1 cellular context compared by ENCODE assay signal in the genomic region with DNA sequence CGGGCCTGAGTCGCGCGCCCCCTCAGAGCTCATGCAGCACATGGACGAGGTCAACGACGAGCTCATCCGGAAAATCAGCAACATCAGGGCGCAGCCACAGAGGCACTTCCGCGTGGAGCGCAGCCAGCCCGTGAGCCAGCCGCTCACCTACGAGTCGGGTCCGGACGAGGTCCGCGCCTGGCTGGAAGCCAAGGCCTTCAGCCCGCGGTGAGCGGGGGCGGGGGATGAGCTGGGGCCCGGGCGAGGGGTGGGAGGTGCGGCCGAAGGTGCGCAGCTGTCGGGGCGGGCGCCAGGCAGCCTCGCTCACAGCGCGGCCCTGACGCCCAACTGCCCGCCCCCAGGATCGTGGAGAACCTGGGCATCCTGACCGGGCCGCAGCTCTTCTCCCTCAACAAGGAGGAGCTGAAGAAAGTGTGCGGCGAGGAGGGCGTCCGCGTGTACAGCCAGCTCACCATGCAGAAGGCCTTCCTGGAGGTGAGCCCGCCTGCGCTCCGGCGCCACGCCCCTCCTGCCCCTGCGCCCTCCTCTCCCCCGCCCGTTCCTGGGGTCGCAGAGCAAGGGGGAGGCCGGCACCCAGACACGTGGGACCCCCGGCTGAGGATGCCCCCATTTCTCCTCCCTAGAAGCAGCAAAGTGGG.
TF ChIP-seq lines count a peak whose summit lies in the region.

No MANE protein-coding gene starts in this region.

TF ChIP-seq in K562, 482 proteins besides CTCF, POLR2A, EP300 and RAD21 (continues in another document):
- TF ChIP-seq FUS (optimal IDR thresholded peaks at IDR 0.05; ENCODE audit: low read depth, low read length): no peak
- peak; percentile 46; the same call in 1 of the 2 replicates for TF ChIP-seq ZNF175 (CRISPR knock-in tag; IDR thresholded peaks at IDR 0.05; ENCODE audit: low read depth)
- TF ChIP-seq, protein P1, sequence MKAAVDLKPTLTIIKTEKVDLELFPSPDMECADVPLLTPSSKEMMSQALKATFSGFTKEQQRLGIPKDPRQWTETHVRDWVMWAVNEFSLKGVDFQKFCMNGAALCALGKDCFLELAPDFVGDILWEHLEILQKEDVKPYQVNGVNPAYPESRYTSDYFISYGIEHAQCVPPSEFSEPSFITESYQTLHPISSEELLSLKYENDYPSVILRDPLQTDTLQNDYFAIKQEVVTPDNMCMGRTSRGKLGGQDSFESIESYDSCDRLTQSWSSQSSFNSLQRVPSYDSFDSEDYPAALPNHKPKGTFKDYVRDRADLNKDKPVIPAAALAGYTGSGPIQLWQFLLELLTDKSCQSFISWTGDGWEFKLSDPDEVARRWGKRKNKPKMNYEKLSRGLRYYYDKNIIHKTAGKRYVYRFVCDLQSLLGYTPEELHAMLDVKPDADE (conservative IDR thresholded peaks at IDR 0.05; ENCODE audit: control insufficient read depth, low read depth, low read length): peak; percentile 78; the same call in 1 of the 2 replicates
- TF ChIP-seq LCOR (CRISPR knock-in tag; IDR thresholded peaks at IDR 0.05): 0 out of 2 replicates have a peak, but pooled peaks have one; percentile 61
- TF ChIP-seq BMI1 (IDR thresholded peaks at IDR 0.05; ENCODE audit: low read length): no peak
- TF ChIP-seq CEBPG (CRISPR knock-in tag; IDR thresholded peaks at IDR 0.05): no peak
- no peak for TF ChIP-seq CEBPG (tag; conservative IDR thresholded peaks at IDR 0.05 in 1 of 2, IDR thresholded peaks at IDR 0.05 in 1 of 2)
- TF ChIP-seq ZNF584 (CRISPR knock-in tag; IDR thresholded peaks at IDR 0.05; ENCODE audit: low read depth): 0 out of 2 replicates have a peak, but pooled peaks have one; percentile 26
- peak; percentile 67 for TF ChIP-seq RBFOX2 (IDR thresholded peaks at IDR 0.05; ENCODE audit: low read depth, low read length)
- peak; percentile 66; the same call in 1 of the 2 replicates for TF ChIP-seq KLF13 (tag; IDR thresholded peaks at IDR 0.05; ENCODE audit: borderline replicate concordance, low read depth)
- 0 out of 4 replicates have a peak, but pooled peaks of 1 of the 2 experiments have one; percentile 47 for TF ChIP-seq HDAC1 (IDR thresholded peaks at IDR 0.05)
- TF ChIP-seq POLR2G (IDR thresholded peaks at IDR 0.05; ENCODE audit: low read depth, low read length): peak; percentile 80
- 0 out of 2 replicates have a peak, but pooled peaks have one; percentile 5 for TF ChIP-seq JUND (IDR thresholded peaks at IDR 0.05; ENCODE audit: borderline replicate concordance, low read depth, low read length)
- TF ChIP-seq JUND (tag; IDR thresholded peaks at IDR 0.05; ENCODE audit: borderline replicate concordance, low read depth, low read length): no peak
- peak; percentile 32 for TF ChIP-seq DACH1 (IDR thresholded peaks at IDR 0.05; ENCODE audit: partially characterized antibody)
- TF ChIP-seq ZNF699 (CRISPR knock-in tag; IDR thresholded peaks at IDR 0.05; ENCODE audit: insufficient replicate concordance): no peak
- TF ChIP-seq, protein P2, sequence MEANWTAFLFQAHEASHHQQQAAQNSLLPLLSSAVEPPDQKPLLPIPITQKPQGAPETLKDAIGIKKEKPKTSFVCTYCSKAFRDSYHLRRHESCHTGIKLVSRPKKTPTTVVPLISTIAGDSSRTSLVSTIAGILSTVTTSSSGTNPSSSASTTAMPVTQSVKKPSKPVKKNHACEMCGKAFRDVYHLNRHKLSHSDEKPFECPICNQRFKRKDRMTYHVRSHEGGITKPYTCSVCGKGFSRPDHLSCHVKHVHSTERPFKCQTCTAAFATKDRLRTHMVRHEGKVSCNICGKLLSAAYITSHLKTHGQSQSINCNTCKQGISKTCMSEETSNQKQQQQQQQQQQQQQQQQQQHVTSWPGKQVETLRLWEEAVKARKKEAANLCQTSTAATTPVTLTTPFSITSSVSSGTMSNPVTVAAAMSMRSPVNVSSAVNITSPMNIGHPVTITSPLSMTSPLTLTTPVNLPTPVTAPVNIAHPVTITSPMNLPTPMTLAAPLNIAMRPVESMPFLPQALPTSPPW (CRISPR knock-in tag; IDR thresholded peaks at IDR 0.05): peak; percentile 67
- TF ChIP-seq ZBTB7A (IDR thresholded peaks at IDR 0.05; ENCODE audit: borderline replicate concordance, control insufficient read depth, low read depth, low read length): peak; percentile 71; the same call in 1 of the 2 replicates
- TF ChIP-seq L3MBTL2 (IDR thresholded peaks at IDR 0.05): peak; percentile 78
- TF ChIP-seq HMGN3 (IDR thresholded peaks at IDR 0.05; ENCODE audit: borderline replicate concordance, extremely low read depth, insufficient read length, low read depth, low read length): peak; percentile 15
- TF ChIP-seq, protein P3, sequence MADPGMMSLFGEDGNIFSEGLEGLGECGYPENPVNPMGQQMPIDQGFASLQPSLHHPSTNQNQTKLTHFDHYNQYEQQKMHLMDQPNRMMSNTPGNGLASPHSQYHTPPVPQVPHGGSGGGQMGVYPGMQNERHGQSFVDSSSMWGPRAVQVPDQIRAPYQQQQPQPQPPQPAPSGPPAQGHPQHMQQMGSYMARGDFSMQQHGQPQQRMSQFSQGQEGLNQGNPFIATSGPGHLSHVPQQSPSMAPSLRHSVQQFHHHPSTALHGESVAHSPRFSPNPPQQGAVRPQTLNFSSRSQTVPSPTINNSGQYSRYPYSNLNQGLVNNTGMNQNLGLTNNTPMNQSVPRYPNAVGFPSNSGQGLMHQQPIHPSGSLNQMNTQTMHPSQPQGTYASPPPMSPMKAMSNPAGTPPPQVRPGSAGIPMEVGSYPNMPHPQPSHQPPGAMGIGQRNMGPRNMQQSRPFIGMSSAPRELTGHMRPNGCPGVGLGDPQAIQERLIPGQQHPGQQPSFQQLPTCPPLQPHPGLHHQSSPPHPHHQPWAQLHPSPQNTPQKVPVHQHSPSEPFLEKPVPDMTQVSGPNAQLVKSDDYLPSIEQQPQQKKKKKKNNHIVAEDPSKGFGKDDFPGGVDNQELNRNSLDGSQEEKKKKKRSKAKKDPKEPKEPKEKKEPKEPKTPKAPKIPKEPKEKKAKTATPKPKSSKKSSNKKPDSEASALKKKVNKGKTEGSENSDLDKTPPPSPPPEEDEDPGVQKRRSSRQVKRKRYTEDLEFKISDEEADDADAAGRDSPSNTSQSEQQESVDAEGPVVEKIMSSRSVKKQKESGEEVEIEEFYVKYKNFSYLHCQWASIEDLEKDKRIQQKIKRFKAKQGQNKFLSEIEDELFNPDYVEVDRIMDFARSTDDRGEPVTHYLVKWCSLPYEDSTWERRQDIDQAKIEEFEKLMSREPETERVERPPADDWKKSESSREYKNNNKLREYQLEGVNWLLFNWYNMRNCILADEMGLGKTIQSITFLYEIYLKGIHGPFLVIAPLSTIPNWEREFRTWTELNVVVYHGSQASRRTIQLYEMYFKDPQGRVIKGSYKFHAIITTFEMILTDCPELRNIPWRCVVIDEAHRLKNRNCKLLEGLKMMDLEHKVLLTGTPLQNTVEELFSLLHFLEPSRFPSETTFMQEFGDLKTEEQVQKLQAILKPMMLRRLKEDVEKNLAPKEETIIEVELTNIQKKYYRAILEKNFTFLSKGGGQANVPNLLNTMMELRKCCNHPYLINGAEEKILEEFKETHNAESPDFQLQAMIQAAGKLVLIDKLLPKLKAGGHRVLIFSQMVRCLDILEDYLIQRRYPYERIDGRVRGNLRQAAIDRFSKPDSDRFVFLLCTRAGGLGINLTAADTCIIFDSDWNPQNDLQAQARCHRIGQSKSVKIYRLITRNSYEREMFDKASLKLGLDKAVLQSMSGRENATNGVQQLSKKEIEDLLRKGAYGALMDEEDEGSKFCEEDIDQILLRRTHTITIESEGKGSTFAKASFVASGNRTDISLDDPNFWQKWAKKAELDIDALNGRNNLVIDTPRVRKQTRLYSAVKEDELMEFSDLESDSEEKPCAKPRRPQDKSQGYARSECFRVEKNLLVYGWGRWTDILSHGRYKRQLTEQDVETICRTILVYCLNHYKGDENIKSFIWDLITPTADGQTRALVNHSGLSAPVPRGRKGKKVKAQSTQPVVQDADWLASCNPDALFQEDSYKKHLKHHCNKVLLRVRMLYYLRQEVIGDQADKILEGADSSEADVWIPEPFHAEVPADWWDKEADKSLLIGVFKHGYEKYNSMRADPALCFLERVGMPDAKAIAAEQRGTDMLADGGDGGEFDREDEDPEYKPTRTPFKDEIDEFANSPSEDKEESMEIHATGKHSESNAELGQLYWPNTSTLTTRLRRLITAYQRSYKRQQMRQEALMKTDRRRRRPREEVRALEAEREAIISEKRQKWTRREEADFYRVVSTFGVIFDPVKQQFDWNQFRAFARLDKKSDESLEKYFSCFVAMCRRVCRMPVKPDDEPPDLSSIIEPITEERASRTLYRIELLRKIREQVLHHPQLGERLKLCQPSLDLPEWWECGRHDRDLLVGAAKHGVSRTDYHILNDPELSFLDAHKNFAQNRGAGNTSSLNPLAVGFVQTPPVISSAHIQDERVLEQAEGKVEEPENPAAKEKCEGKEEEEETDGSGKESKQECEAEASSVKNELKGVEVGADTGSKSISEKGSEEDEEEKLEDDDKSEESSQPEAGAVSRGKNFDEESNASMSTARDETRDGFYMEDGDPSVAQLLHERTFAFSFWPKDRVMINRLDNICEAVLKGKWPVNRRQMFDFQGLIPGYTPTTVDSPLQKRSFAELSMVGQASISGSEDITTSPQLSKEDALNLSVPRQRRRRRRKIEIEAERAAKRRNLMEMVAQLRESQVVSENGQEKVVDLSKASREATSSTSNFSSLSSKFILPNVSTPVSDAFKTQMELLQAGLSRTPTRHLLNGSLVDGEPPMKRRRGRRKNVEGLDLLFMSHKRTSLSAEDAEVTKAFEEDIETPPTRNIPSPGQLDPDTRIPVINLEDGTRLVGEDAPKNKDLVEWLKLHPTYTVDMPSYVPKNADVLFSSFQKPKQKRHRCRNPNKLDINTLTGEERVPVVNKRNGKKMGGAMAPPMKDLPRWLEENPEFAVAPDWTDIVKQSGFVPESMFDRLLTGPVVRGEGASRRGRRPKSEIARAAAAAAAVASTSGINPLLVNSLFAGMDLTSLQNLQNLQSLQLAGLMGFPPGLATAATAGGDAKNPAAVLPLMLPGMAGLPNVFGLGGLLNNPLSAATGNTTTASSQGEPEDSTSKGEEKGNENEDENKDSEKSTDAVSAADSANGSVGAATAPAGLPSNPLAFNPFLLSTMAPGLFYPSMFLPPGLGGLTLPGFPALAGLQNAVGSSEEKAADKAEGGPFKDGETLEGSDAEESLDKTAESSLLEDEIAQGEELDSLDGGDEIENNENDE (IDR thresholded peaks at IDR 0.05; ENCODE audit: low read depth, low read length): no peak
- TF ChIP-seq ZBTB1 (CRISPR knock-in tag; IDR thresholded peaks at IDR 0.05; ENCODE audit: borderline replicate concordance, low read depth): peak; percentile 58; the same call in 1 of the 2 replicates
- peak; percentile 54; the same call in 1 of the 2 replicates for TF ChIP-seq MYC (IDR thresholded peaks at IDR 0.05; ENCODE audit: low read depth, low read length)
- TF ChIP-seq MYC (CRISPR knock-in tag; IDR thresholded peaks at IDR 0.05; ENCODE audit: borderline replicate concordance, low read depth): 0 out of 2 replicates have a peak, but pooled peaks have one; percentile 19
- peak; percentile 34; the same call in 1 of the 2 replicates for TF ChIP-seq PHF8 (IDR thresholded peaks at IDR 0.05; ENCODE audit: borderline replicate concordance, low read length)
- TF ChIP-seq ZNF174 (CRISPR knock-in tag; IDR thresholded peaks at IDR 0.05): no peak
- TF ChIP-seq RB1 (IDR thresholded peaks at IDR 0.05; ENCODE audit: low read depth): peak; percentile 57; the same call in 1 of the 2 replicates
- no peak for TF ChIP-seq CHD4 (IDR thresholded peaks at IDR 0.05; ENCODE audit: insufficient read depth, insufficient replicate concordance, low read depth, low read length, poor library complexity, severe bottlenecking)
- peak; percentile 19 for TF ChIP-seq TBP (optimal IDR thresholded peaks at IDR 0.05; ENCODE audit: low read depth, low read length)
- TF ChIP-seq MAZ (CRISPR knock-in tag; conservative IDR thresholded peaks at IDR 0.05 in 1 of 2, IDR thresholded peaks at IDR 0.05 in 1 of 2): peak in 1 of 2 experiments; percentile 63; a peak in 2 of 4 replicates
- TF ChIP-seq SUPT5H (IDR thresholded peaks at IDR 0.05): peak; percentile 38; the same call in 1 of the 2 replicates
- TF ChIP-seq XRCC3 (IDR thresholded peaks at IDR 0.05): no peak
- 0 out of 2 replicates have a peak, but pooled peaks have one; percentile 53 for TF ChIP-seq CREB3L1 (IDR thresholded peaks at IDR 0.05; ENCODE audit: borderline replicate concordance, low read depth)
- no peak for TF ChIP-seq NEUROD1 (IDR thresholded peaks at IDR 0.05; ENCODE audit: borderline replicate concordance, low read depth, low read length, partially characterized antibody)
- TF ChIP-seq CTBP1 (IDR thresholded peaks at IDR 0.05; ENCODE audit: borderline replicate concordance): peak; percentile 70; the same call in 1 of the 2 replicates
- TF ChIP-seq CTCFL (IDR thresholded peaks at IDR 0.05; ENCODE audit: borderline replicate concordance, insufficient read depth, low read depth, low read length, poor library complexity, severe bottlenecking): no peak
- peak; percentile 48 to 69; a peak in 2 of 4 replicates for TF ChIP-seq MNT (conservative IDR thresholded peaks at IDR 0.05)
- no peak for TF ChIP-seq ZFPM2 (CRISPR knock-in tag; IDR thresholded peaks at IDR 0.05)
